Comparison of ENCODE assay signal across 8 cellular contexts in genomic region chr14:51616724-51617409, GRCh38. TPM values are rescaled to one million over a fixed set of nuclear protein-coding genes. Genes with fewer than 3 reads are reported as not detected.
DNase-seq lines count a peak whose midpoint lies in the region; ATAC-seq, FAIRE-seq and TF ChIP-seq lines count a peak whose summit lies in the region.
"Had no signal": no experiment of that assay in that cellular context is flagged by ENCODE, and none has a peak within 500 bp of the region (broad histone marks: within the 10 kb centered on the region; RNA-seq: fewer than 3 reads in every experiment).

No MANE protein-coding gene starts in this region.

- H3K4me3 Mint-ChIP-seq in HFFc6 = peak overlapping the region; percentile 68

- H3K36me3 ChIP-seq in gastroesophageal sphincter = no peaks in the 10 kb centered on the region
- no peaks in the 10 kb centered on the region for H3K36me3 ChIP-seq in kidney (ENCODE audit: control insufficient read depth in 1 of 2, insufficient read depth in 2 of 2, low read length in 2 of 2)

- intact Hi-C loops in kidney (cut with DNase I) = no loop called here

- no peak for FAIRE-seq in kidney (lab: Jason Lieb, UNC)

- no peak overlapping the region for H3K9ac ChIP-seq in kidney (ENCODE audit: low read length in 2 of 2)

- H3K9me3 Mint-ChIP-seq in HFFc6 = no peaks in the 10 kb centered on the region

- H3K27ac Mint-ChIP-seq in HFFc6 = peak overlapping the region; percentile 80

- H3K4me1 Mint-ChIP-seq in HFFc6 (ENCODE audit: low read depth) = peaks cover 74% of the 10 kb centered on the region

- 26 to 51% methylated on average over 2 to 4 of the region's 4 CpGs for WGBS in gastroesophageal sphincter (ENCODE audit: low coverage in 1 of 2), 2 donors

- H3K9me3 ChIP-seq in gastroesophageal sphincter (no peaks in the 10 kb centered on the region), kidney (ENCODE audit: control insufficient read depth in 1 of 2, low read length in 2 of 2) (no peaks in the 10 kb centered on the region)

- H3K27ac ChIP-seq in gastroesophageal sphincter = no peak overlapping the region
- no peak overlapping the region for H3K27ac ChIP-seq in kidney (ENCODE audit: low read depth in 2 of 2, low read length in 2 of 2)

- no peaks in the 10 kb centered on the region for H3K27me3 ChIP-seq in gastroesophageal sphincter

- H3K4me3 ChIP-seq in gastroesophageal sphincter = no peak overlapping the region
- H3K4me3 ChIP-seq in kidney (ENCODE audit: low read length in 2 of 2) = no peak overlapping the region

- peak; percentile 39 for ATAC-seq in gastroesophageal sphincter
- ATAC-seq in activated CD4-positive, CD25-positive, alpha-beta regulatory T cell treated with anti-CD3 and anti-CD28 coated beads, Interleukin-2, amount 50 U/mL, for 24 hours = no peak

- peaks cover 14% of the 10 kb centered on the region; the same call in 1 of the 2 replicates for H3K36me3 Mint-ChIP-seq in HFFc6 (ENCODE audit: low read depth)

- TF ChIP-seq CTCF in HFFc6 (IDR thresholded peaks at IDR 0.05) (no peak), gastroesophageal sphincter (IDR thresholded peaks at IDR 0.05) (no peak), kidney (IDR thresholded peaks at IDR 0.05; ENCODE audit: borderline replicate concordance, extremely low read depth, insufficient read depth) (no peak)

- TF ChIP-seq EP300 in gastroesophageal sphincter (IDR thresholded peaks at IDR 0.05) = no peak

- H3K4me1 ChIP-seq in gastroesophageal sphincter = peaks cover 4 to 23% (median 4%) of the 10 kb centered on the region in 3 donors
- peaks cover 0 to 2% of the 10 kb centered on the region in 2 donors for H3K4me1 ChIP-seq in kidney (ENCODE audit: control insufficient read depth in 1 of 2, insufficient read depth in 1 of 2, low read depth in 1 of 2, low read length in 2 of 2)

- DNase-seq in HFFc6 (peak; percentile 84), T1000 (lab: John Stamatoyannopoulos, UW) (peak; percentile 68), smooth muscle cell of the brain vasculature (ENCODE audit: low read depth, low spot score) (peak; percentile 61), kidney (no peak), T-helper 2 cell (no peak)
- DNase-seq: NCI-H1105 had no signal

- H3K27me3 Mint-ChIP-seq in HFFc6 (ENCODE audit: insufficient read depth) = no peaks in the 10 kb centered on the region

- no peak for TF ChIP-seq POLR2A in gastroesophageal sphincter (IDR thresholded peaks at IDR 0.05)

RNA-seq across cellular contexts. Expression of gene FRMD6, which starts 34.8 kb away (rescaled TPM):
- total RNA-seq in HFFc6 (2021; fragmentation: NEBNext Ultra II Directional; extraction: Animal tissue kit (Norgen Biotek cat#: 25700)) = 100 to 1,000 TPM; 379 to 565 (median 420) TPM
- total RNA-seq in gastroesophageal sphincter (10 to 100 TPM; 42.5 to 68.6 (median 53.9) TPM), kidney (16.5 TPM)
- 2.4 TPM for polyA plus RNA-seq in kidney (ENCODE audit: insufficient read depth, low read depth, low replicate concordance)

Comparison
In these comparisons a context has a peak if more than half of its experiments do, and no peak if none do; other contexts are left out.
1. DNase-seq: peak in HFFc6 (single experiment), T1000 (single experiment) and smooth muscle cell of the brain vasculature (single experiment); none in kidney (single experiment) and T-helper 2 cell (0 of 5).
2. RNA of gene FRMD6, which starts 34.8 kb away (total RNA-seq): 379 to 565 TPM in HFFc6; 42.5 to 68.6 TPM in gastroesophageal sphincter and 16.5 TPM in kidney (single experiment); every median in the first group is over 4 times any median in the second.